ENCODE assay signal across 23 cellular contexts in genomic region chr6:112181130-112181529, GRCh38.
DNase-seq lines count a peak whose midpoint lies in the region; ATAC-seq, FAIRE-seq and TF ChIP-seq lines count a peak whose summit lies in the region.
"Had no signal": no experiment of that assay in that cellular context is flagged by ENCODE, and none has a peak within 500 bp of the region (broad histone marks: within the 10 kb centered on the region; RNA-seq: fewer than 3 reads in every experiment).

No MANE protein-coding gene starts in this region.

- peak overlapping the region; percentile 31 for H4K91ac ChIP-seq in IMR-90 (ENCODE audit: insufficient read depth, low read depth, low read length)

- H3K27ac ChIP-seq in IMR-90 (ENCODE audit: insufficient read depth, low read length) (no peak overlapping the region), GM12878 (ENCODE audit: control insufficient read depth, insufficient read depth) (no peak overlapping the region), left ventricle myocardium inferior (replicated peaks) (peak overlapping the region; percentile 33), osteoblast (ENCODE audit: low read depth, low read length) (no peak overlapping the region), upper lobe of right lung (no peak overlapping the region)
- H3K27ac ChIP-seq: C4-2B, GM23248 had no signal

- peak overlapping the region; percentile 64; the same call in 1 of the 2 replicates for H4K5ac ChIP-seq in IMR-90 (ENCODE audit: low read depth, low read length)

- CTCF ChIA-PET in IMR-90 (lab: Yijun Ruan, JAX) (interaction anchor here (1.7 to 2.5 kb wide), 6 partner anchors 75 to 190 kb away, joined by 5 to 16 read pairs (median 9); no protein-coding TSS in a partner anchor), GM12878 (lab: Yijun Ruan, JAX) (interaction anchor here (0.9 to 7.4 kb wide), 17 partner anchors 8 to 1728 kb away, joined by 3 to 196 read pairs (median 8); no protein-coding TSS in a partner anchor)

- H3K56ac ChIP-seq in IMR-90 (ENCODE audit: extremely low read depth, insufficient read depth, low read length): no peak overlapping the region

- H2AK5ac ChIP-seq in IMR-90 (ENCODE audit: low read depth, low read length): peak overlapping the region; percentile 62

- H4K8ac ChIP-seq in IMR-90 (ENCODE audit: low read depth in 2 of 2, low read length in 2 of 2): peak overlapping the region in 1 of 2 experiments; percentile 55; a peak in 2 of 4 replicates

- H3K14ac ChIP-seq in IMR-90 (replicated peaks; ENCODE audit: low read depth, low read length): peak overlapping the region; percentile 60

- no peak overlapping the region for H2BK5ac ChIP-seq in IMR-90 (ENCODE audit: low read depth, low read length, poor library complexity, severe bottlenecking)

- H3K4me2 ChIP-seq in IMR-90 (ENCODE audit: low read depth, low read length) (no peak overlapping the region), GM12878 (ENCODE audit: control insufficient read depth, insufficient read depth) (no peak overlapping the region), osteoblast (ENCODE audit: insufficient read depth, low read length) (no peak overlapping the region)
- H3K4me2 ChIP-seq: SK-N-SH had no signal

- H3K4ac ChIP-seq in IMR-90 (ENCODE audit: low read depth, low read length): peak overlapping the region; percentile 74

- H3K9ac ChIP-seq in IMR-90 (ENCODE audit: low read depth, low read length) (no peak overlapping the region), GM12878 (ENCODE audit: control insufficient read depth, insufficient read depth, low read length) (no peak overlapping the region)
- H3K9ac ChIP-seq: GM23248, SK-N-SH had no signal

- POLR2A ChIA-PET in IMR-90 (lab: Charles Lee; ENCODE audit: unreplicated experiment): no interaction called here
- POLR2A ChIA-PET in GM12878 (lab: Charles Lee): no interaction called here

- no peak for TF ChIP-seq EP300 in GM12878 (IDR thresholded peaks at IDR 0.05; ENCODE audit: borderline replicate concordance in 1 of 2, control insufficient read depth in 1 of 2, low read depth in 2 of 2, low read length in 2 of 2)

- peak overlapping the region; percentile 76 for H2BK20ac ChIP-seq in IMR-90 (ENCODE audit: low read depth, low read length)

- no peak for TF ChIP-seq POLR2A in IMR-90 (IDR thresholded peaks at IDR 0.05; ENCODE audit: low read depth, low read length)
- TF ChIP-seq POLR2A in GM12878 (IDR thresholded peaks at IDR 0.05; ENCODE audit: low read depth, low read length): no peak

- intact Hi-C loops in IMR-90 (cut with micrococcal nuclease) (loop anchor here (5.0 kb wide), 1 partner anchor 116 kb away; no protein-coding TSS in a partner anchor), GM12878 (cut with micrococcal nuclease; ENCODE audit: unreplicated experiment) (loop anchor here (2.0 to 10.0 kb wide), 2 partner anchors 192 to 1724 kb away; no protein-coding TSS in a partner anchor), left ventricle myocardium inferior (cut with micrococcal nuclease) (loop anchor here (5.0 to 10.0 kb wide), 2 partner anchors 74 to 131 kb away; partner anchors contain the start of gene LAMA4), upper lobe of right lung (cut with DNase I) (loop anchor here (5.0 kb wide), 1 partner anchor 131 kb away; no protein-coding TSS in a partner anchor)

- H2BK15ac ChIP-seq in IMR-90 (ENCODE audit: low read depth, low read length): peak overlapping the region; percentile 81; the same call in 2 of the 3 replicates

- RAD21 ChIA-PET in GM12878 (lab: Charles Lee; ENCODE audit: unreplicated experiment): interaction anchor here (1.0 to 4.2 kb wide), 12 partner anchors 23 to 1728 kb away, joined by 3 to 119 read pairs (median 7); no protein-coding TSS in a partner anchor

- H3K9me1 ChIP-seq in IMR-90 (ENCODE audit: insufficient read depth, low read length): peaks cover 9% of the 10 kb centered on the region; the same call in 1 of the 2 replicates

- 67% methylated on average over 2 of the region's 5 CpGs; no CpG with 5 or more reads in 1 of the 2 experiments for WGBS in IMR-90 (ENCODE audit: extremely low coverage in 2 of 2, insufficient read length in 1 of 2), 2 experiments
- 6% methylated on average over 5 of the region's 5 CpGs for WGBS in GM12878 (ENCODE audit: insufficient coverage, insufficient replicate concordance, low lambda C conversion rate, missing lambda C conversion rate)

- dilution Hi-C loops in IMR-90 (cut with HindIII; ENCODE audit: low sequenced_read_pairs, unreplicated experiment): no loop called here

- H3K79me2 ChIP-seq in GM12878 (ENCODE audit: control insufficient read depth, insufficient read depth, low read length) (no peaks in the 10 kb centered on the region), osteoblast (ENCODE audit: insufficient read depth, low read length) (no peaks in the 10 kb centered on the region)

- peaks cover 24% of the 10 kb centered on the region for H3K36me3 ChIP-seq in IMR-90 (ENCODE audit: control insufficient read depth, insufficient read depth, low read length)
- H3K36me3 ChIP-seq in GM12878 (ENCODE audit: control insufficient read depth in 2 of 2, insufficient read depth in 2 of 2, low read length in 1 of 2): no peaks in the 10 kb centered on the region
- H3K36me3 ChIP-seq in left ventricle myocardium inferior: peaks cover 66% of the 10 kb centered on the region
- peaks cover 80% of the 10 kb centered on the region for H3K36me3 ChIP-seq in osteoblast (ENCODE audit: insufficient read depth, low read length)
- H3K36me3 ChIP-seq in upper lobe of right lung: peaks cover under 1% of the 10 kb centered on the region

- TF ChIP-seq CTCF in IMR-90 (conservative IDR thresholded peaks at IDR 0.05; ENCODE audit: low read depth, low read length) (no peak), GM12878 (IDR thresholded peaks at IDR 0.05 in 2 of 3, conservative IDR thresholded peaks at IDR 0.05 in 1 of 3; ENCODE audit: control insufficient read depth in 2 of 3, extremely low read depth in 1 of 3, insufficient read depth in 1 of 3, low read depth in 3 of 3, low read length in 3 of 3) (no peak), left ventricle myocardium inferior (IDR thresholded peaks at IDR 0.05; ENCODE audit: borderline replicate concordance) (no peak), osteoblast (IDR thresholded peaks at IDR 0.05; ENCODE audit: extremely low read depth, low read depth, low read length) (no peak), upper lobe of right lung (IDR thresholded peaks at IDR 0.05) (no peak)

- H3K4me3 ChIP-seq in IMR-90 (ENCODE audit: insufficient read depth, low read depth, low read length) (no peak overlapping the region), GM12878 (no peak overlapping the region), left ventricle myocardium inferior (no peak overlapping the region), osteoblast (ENCODE audit: insufficient read depth, low read length) (no peak overlapping the region), upper lobe of right lung (no peak overlapping the region)
- H3K4me3 ChIP-seq: GM23248 had no signal

- in situ Hi-C loops in IMR-90 (cut with MboI; ENCODE audit: low sequenced_read_pairs): loop anchor here (25.0 kb wide), 1 partner anchor 1731 kb away; no protein-coding TSS in a partner anchor
- in situ Hi-C loops in GM12878 (cut with MboI): loop anchor here (5.0 to 25.0 kb wide), 2 partner anchors 126 to 1731 kb away; no protein-coding TSS in a partner anchor

- peak overlapping the region; percentile 72 for H2BK120ac ChIP-seq in IMR-90 (ENCODE audit: low read depth, low read length)

- H3K9me3 ChIP-seq in IMR-90 (ENCODE audit: control insufficient read depth, insufficient read depth, low read length) (no peaks in the 10 kb centered on the region), GM12878 (replicated peaks; ENCODE audit: control insufficient read depth, insufficient read depth, low read length) (no peaks in the 10 kb centered on the region), left ventricle myocardium inferior (replicated peaks) (no peaks in the 10 kb centered on the region), osteoblast (ENCODE audit: low read depth, low read length) (no peaks in the 10 kb centered on the region), upper lobe of right lung (no peaks in the 10 kb centered on the region)
- H3K9me3 ChIP-seq: SK-N-SH had no signal

- H3K18ac ChIP-seq in IMR-90 (ENCODE audit: low read depth, low read length): peak overlapping the region; percentile 50; the same call in 1 of the 2 replicates

- no peaks in the 10 kb centered on the region for H4K20me1 ChIP-seq in IMR-90 (ENCODE audit: insufficient read depth, low read length)
- H4K20me1 ChIP-seq in GM12878 (ENCODE audit: control insufficient read depth, insufficient read depth): no peaks in the 10 kb centered on the region
- H4K20me1 ChIP-seq in osteoblast (ENCODE audit: insufficient read depth, low read length): no peaks in the 10 kb centered on the region

- FAIRE-seq in GM12878 (lab: Jason Lieb, UNC): no peak
- FAIRE-seq: G401.6 had no signal

- H3K23ac ChIP-seq in IMR-90 (ENCODE audit: low read depth, low read length): no peak overlapping the region

- H2AFZ ChIP-seq in IMR-90 (replicated peaks; ENCODE audit: low read length, poor library complexity) (no peak overlapping the region), GM12878 (ENCODE audit: control insufficient read depth, low read depth, low read length) (no peak overlapping the region), osteoblast (ENCODE audit: low read length) (no peak overlapping the region)
- H2AFZ ChIP-seq: GM23248 had no signal

- ATAC-seq in IMR-90 (ENCODE audit: low read depth) (no peak), GM12878 (peak; percentile 40), upper lobe of right lung (no peak), GM19328 (IDR thresholded peaks at IDR 0.05; ENCODE audit: unreplicated experiment) (no peak)
- ATAC-seq: HCT116 had no signal

- BruUV-seq in IMR-90 (replicated peaks; lab: Mats Ljungman, UMichigan): no TSS peak
- no TSS peak for BruUV-seq in GM12878 (replicated peaks; lab: Mats Ljungman, UMichigan)

- H3K4me1 ChIP-seq in IMR-90 (ENCODE audit: control insufficient read depth, insufficient read depth, low read length) (peaks cover 3% of the 10 kb centered on the region; the same call in 1 of the 2 replicates), GM12878 (ENCODE audit: control insufficient read depth, insufficient read depth, low read length) (no peaks in the 10 kb centered on the region), left ventricle myocardium inferior (peaks cover 23% of the 10 kb centered on the region), osteoblast (ENCODE audit: insufficient read depth, low read length) (peaks cover 4% of the 10 kb centered on the region), upper lobe of right lung (no peaks in the 10 kb centered on the region)

- H3K79me1 ChIP-seq in IMR-90 (ENCODE audit: low read depth in 1 of 2, low read length in 2 of 2): no peaks in the 10 kb centered on the region

- no peak for TF ChIP-seq RAD21 in IMR-90 (IDR thresholded peaks at IDR 0.05; ENCODE audit: low read length)
- TF ChIP-seq RAD21 in GM12878 (IDR thresholded peaks at IDR 0.05; ENCODE audit: insufficient read depth, low read depth, low read length): no peak

- DNase-seq in IMR-90 (no peak), GM12878 (ENCODE audit: low read depth, low spot score) (no peak), left ventricle myocardium inferior (no peak), osteoblast (ENCODE audit: insufficient read length, low spot score, missing footprints) (peak; percentile 57), NCI-H510A treated with DMSO at 0.1 percent for 48 hours (lab: John Stamatoyannopoulos, UW) (no peak), upper lobe of right lung (no peak)
- DNase-seq: AML-193, DMS 273 treated with DMSO at 0.1 percent for 48 hours, GM23248, Kasumi-1, MM.1S, NCI-H1092, NCI-H146, NCI-H2081, NCI-H2171 treated with DMSO at 0.1 percent for 48 hours, NCI-H446, NCI-H69, SHP77 treated with DMSO at 0.1 percent for 48 hours, SK-N-SH had no signal

- SMC1A ChIA-PET in GM12878 (lab: Charles Lee; ENCODE audit: uncharacterized antibody, unreplicated experiment): interaction anchor here (1.4 to 4.5 kb wide), 9 partner anchors 14 to 155 kb away, joined by 4 to 118 read pairs (median 5); no protein-coding TSS in a partner anchor

- H3K27me3 ChIP-seq in IMR-90 (ENCODE audit: control insufficient read depth, insufficient read depth, low read length) (no peaks in the 10 kb centered on the region), GM12878 (replicated peaks in 1 of 2; ENCODE audit: control insufficient read depth in 2 of 2, insufficient read depth in 2 of 2, low read length in 1 of 2) (no peaks in the 10 kb centered on the region; a peak in 1 of 4 replicates), left ventricle myocardium inferior (ENCODE audit: low read depth) (no peaks in the 10 kb centered on the region), osteoblast (ENCODE audit: insufficient read depth, low read length) (no peaks in the 10 kb centered on the region), upper lobe of right lung (no peaks in the 10 kb centered on the region)

- no peak overlapping the region for H2AK9ac ChIP-seq in IMR-90 (replicated peaks; ENCODE audit: low read depth, low read length, poor library complexity)
